Comparison of ENCODE assay signal across 8 cellular contexts in genomic region chrX:69503835-69504625, GRCh38. TPM values are rescaled to one million over a fixed set of nuclear protein-coding genes. Genes with fewer than 3 reads are reported as not detected.
DNase-seq lines count a peak whose midpoint lies in the region; ATAC-seq, FAIRE-seq and TF ChIP-seq lines count a peak whose summit lies in the region.

NALF2 (plus strand) TSS chrX:69504326; CDS start chrX:69505283, 957 bp downstream.

- ATAC-seq in pancreas (peak; percentile 82 to 86 (median 84)), HG02884 (IDR thresholded peaks at IDR 0.05; ENCODE audit: unreplicated experiment) (no peak)

- no peaks in the 10 kb centered on the region for H3K9me3 Mint-ChIP-seq in activated naive CD8-positive, alpha-beta T cell (ENCODE audit: low read depth)

- DNase-seq in activated effector memory CD4-positive, alpha-beta T cell treated with anti-CD3 and anti-CD28 coated beads, Interleukin-2, amount 50 U/mL, for 16 hours = peak; percentile 63
- no peak for DNase-seq in activated effector memory CD4-positive, alpha-beta T cell treated with Interleukin-2 at 50 U/mL for 16 hours
- DNase-seq in NCI-H226 (peak; percentile 26), cardiac muscle cell (ENCODE audit: low read depth in 1 of 2, low spot score in 1 of 2) (peak; percentile 67 to 81), pancreas (peak; percentile 58 to 87 (median 66)), UCSD-AML1 (lab: John Stamatoyannopoulos, UW; ENCODE audit: unreplicated experiment) (no peak)

- H3K27me3 ChIP-seq in cardiac muscle cell = peaks cover 33% of the 10 kb centered on the region
- H3K27me3 ChIP-seq in pancreas = peaks cover 0 to 18% (median 0%) of the 10 kb centered on the region in 4 donors

- peak within 1 kb of the TSS; percentile 77 for H3K4me3 Mint-ChIP-seq in activated naive CD8-positive, alpha-beta T cell

- intact Hi-C loops in pancreas (cut with DNase I) = no loop called here

- H3K9me3 ChIP-seq in cardiac muscle cell (ENCODE audit: low read depth) (no peaks in the 10 kb centered on the region), pancreas (no peaks in the 10 kb centered on the region)

- H3K27ac ChIP-seq in cardiac muscle cell (no peak within 1 kb of the TSS), pancreas (peak within 1 kb of the TSS in 3 of 4 donors; percentile 22 to 48 (median 37))

- H3K27me3 Mint-ChIP-seq in activated naive CD8-positive, alpha-beta T cell = peaks cover 12% of the 10 kb centered on the region

- TF ChIP-seq CTCF in cardiac muscle cell (IDR thresholded peaks at IDR 0.05; ENCODE audit: low read depth, low read length) (no peak), pancreas (IDR thresholded peaks at IDR 0.05) (peak in 1 of 4 donors; percentile 6)

- no peak for FAIRE-seq in pancreas (lab: Jason Lieb, UNC)

- H3K27ac Mint-ChIP-seq in activated naive CD8-positive, alpha-beta T cell = no peak within 1 kb of the TSS

- WGBS in pancreas, 2 donors = 0 to 37% methylated on average over 58 of the region's 64 CpGs

- no peaks in the 10 kb centered on the region for H3K4me1 ChIP-seq in cardiac muscle cell (ENCODE audit: low read depth)
- H3K4me1 ChIP-seq in pancreas = no peaks in the 10 kb centered on the region

- H3K36me3 ChIP-seq in cardiac muscle cell (no peaks in the 10 kb centered on the region), pancreas (no peaks in the 10 kb centered on the region)

- H3K36me3 Mint-ChIP-seq in activated naive CD8-positive, alpha-beta T cell = no peaks in the 10 kb centered on the region

- peaks cover 3% of the 10 kb centered on the region for H3K4me1 Mint-ChIP-seq in activated naive CD8-positive, alpha-beta T cell (ENCODE audit: low read depth)

- peak within 1 kb of the TSS; percentile 45 for H3K4me3 ChIP-seq in cardiac muscle cell
- H3K4me3 ChIP-seq in pancreas = peak within 1 kb of the TSS; percentile 31 to 55 (median 38)

RNA-seq across cellular contexts. Expression of gene NALF2, which starts in this region (rescaled TPM):
- 0.30 and 0.32 TPM in 2 replicates for total RNA-seq in cardiac muscle cell
- 0.33 TPM in 1 of 2 replicates, not detected in the other for polyA plus RNA-seq in cardiac muscle cell
- 1 to 10 TPM in 4 of 6 donors, under 1 TPM in 2; 0.65 to 1.5 (median 1.4) TPM for total RNA-seq in pancreas
- 1 to 10 TPM; 1.0 to 1.1 TPM for polyA plus RNA-seq in pancreas

Comparison
In these comparisons a context has a peak if more than half of its experiments do, and no peak if none do; other contexts are left out.
1. DNase-seq: peak in activated effector memory CD4-positive, alpha-beta T cell treated with anti-CD3 and anti-CD28 coated beads, Interleukin-2, amount 50 U/mL, for 16 hours (single experiment), NCI-H226 (single experiment) and pancreas (6 of 6); none in activated effector memory CD4-positive, alpha-beta T cell treated with Interleukin-2 at 50 U/mL for 16 hours (single experiment) and UCSD-AML1 (single experiment).
2. Peak in DNase-seq and H3K4me3 ChIP-seq in cardiac muscle cell; RNA of the gene not detected or under 1 TPM.